Comparison of ENCODE assay signal across 9 cellular contexts in the genomic region with DNA sequence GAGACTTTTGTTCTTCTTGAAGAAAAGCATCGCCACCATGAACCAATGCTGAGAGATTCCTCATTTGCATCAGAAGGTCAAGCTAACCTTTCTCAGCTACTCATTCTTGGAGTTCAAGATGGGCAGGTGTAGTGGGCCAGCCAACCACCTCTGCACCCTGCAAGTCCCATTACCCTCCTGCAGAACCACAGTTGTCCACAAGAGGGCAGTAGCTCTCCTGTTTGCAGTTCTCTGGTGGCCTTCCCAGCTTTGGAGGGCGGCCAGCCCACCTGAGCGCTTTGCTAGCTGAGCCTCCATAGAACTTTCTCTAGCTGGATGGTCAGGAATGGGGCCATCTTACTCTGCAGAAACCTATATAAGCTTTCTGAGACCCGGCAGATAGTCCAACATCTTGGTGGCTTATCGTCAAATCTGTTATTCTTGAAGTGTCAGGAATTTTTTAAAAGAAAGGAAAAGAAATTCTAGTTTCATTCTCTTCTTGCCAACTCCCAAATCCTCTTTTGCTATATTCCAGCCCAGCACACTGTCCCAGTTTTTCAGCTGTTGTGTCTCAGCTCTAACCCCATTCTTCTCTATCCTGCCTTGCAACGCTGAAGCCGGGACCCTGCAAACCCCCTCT. TPM values are rescaled to one million over a fixed set of nuclear protein-coding genes. Genes with fewer than 3 reads are reported as not detected.
DNase-seq lines count a peak whose midpoint lies in the region; ATAC-seq and TF ChIP-seq lines count a peak whose summit lies in the region.
"Had no signal": no experiment of that assay in that cellular context is flagged by ENCODE, and none has a peak within 500 bp of the region (broad histone marks: within the 10 kb centered on the region; RNA-seq: fewer than 3 reads in every experiment).

No MANE protein-coding gene starts in this region.

- H3K27ac Mint-ChIP-seq in activated T-helper 2 cell treated with anti-CD3 and anti-CD28 coated beads, Interferon-gamma antibody, Interleukin-2, Interleukin-4, amounts not matched to agents 10 μg/mL and 5 μg/mL and 100 μg/mL, durations not matched to agents 14 hours and 24 hours and 36 hours = no peak overlapping the region
- H3K27ac Mint-ChIP-seq: T-helper 1 cell treated with Interleukin-12 subunit alpha and Interleukin-12 subunit beta and Interleukin-4 antibody, amounts not matched to agents 30 μg/mL and 1 μg/mL, for 36 hours had no signal

- H3K36me3 ChIP-seq in psoas muscle (ENCODE audit: insufficient read depth in 1 of 2, low read depth in 1 of 2) (no peaks in the 10 kb centered on the region), vagina (no peaks in the 10 kb centered on the region)

- H3K4me1 Mint-ChIP-seq in activated T-helper 2 cell treated with anti-CD3 and anti-CD28 coated beads, Interferon-gamma antibody, Interleukin-2, Interleukin-4, amounts not matched to agents 10 μg/mL and 5 μg/mL and 100 μg/mL, durations not matched to agents 14 hours and 24 hours and 36 hours (ENCODE audit: low read depth) = peaks cover 3% of the 10 kb centered on the region

- peak; percentile 96 for TF ChIP-seq CTCF in psoas muscle (IDR thresholded peaks at IDR 0.05)
- peak; percentile 84 to 87 (median 86) for TF ChIP-seq CTCF in vagina (IDR thresholded peaks at IDR 0.05)

- H3K27ac ChIP-seq in psoas muscle (no peak overlapping the region), vagina (no peak overlapping the region)

- H3K9me3 ChIP-seq in psoas muscle (no peaks in the 10 kb centered on the region), vagina (no peaks in the 10 kb centered on the region)

- no peak overlapping the region for H3K4me3 Mint-ChIP-seq in activated T-helper 2 cell treated with anti-CD3 and anti-CD28 coated beads, Interferon-gamma antibody, Interleukin-2, Interleukin-4, amounts not matched to agents 10 μg/mL and 5 μg/mL and 100 μg/mL, durations not matched to agents 14 hours and 24 hours and 36 hours (ENCODE audit: low read depth)
- H3K4me3 Mint-ChIP-seq: T-helper 1 cell treated with Interleukin-12 subunit alpha and Interleukin-12 subunit beta and Interleukin-4 antibody, amounts not matched to agents 30 μg/mL and 1 μg/mL, for 36 hours had no signal

- no peaks in the 10 kb centered on the region for H3K9me3 Mint-ChIP-seq in activated T-helper 2 cell treated with anti-CD3 and anti-CD28 coated beads, Interferon-gamma antibody, Interleukin-2, Interleukin-4, amounts not matched to agents 10 μg/mL and 5 μg/mL and 100 μg/mL, durations not matched to agents 14 hours and 24 hours and 36 hours
- H3K9me3 Mint-ChIP-seq: T-helper 1 cell treated with Interleukin-12 subunit alpha and Interleukin-12 subunit beta and Interleukin-4 antibody, amounts not matched to agents 30 μg/mL and 1 μg/mL, for 36 hours had no signal

- H3K27me3 Mint-ChIP-seq in activated T-helper 2 cell treated with anti-CD3 and anti-CD28 coated beads, Interferon-gamma antibody, Interleukin-2, Interleukin-4, amounts not matched to agents 10 μg/mL and 5 μg/mL and 100 μg/mL, durations not matched to agents 14 hours and 24 hours and 36 hours (ENCODE audit: low read depth) = peaks cover 52% of the 10 kb centered on the region

- peak; percentile 69 for DNase-seq in CD1c-positive myeloid dendritic cell (ENCODE audit: extremely low spot score)
- DNase-seq in HuH-7.5 (ENCODE audit: low spot score) = peak; percentile 63
- peak; percentile 60 for DNase-seq in RKO (ENCODE audit: low spot score)
- peak; percentile 50 for DNase-seq in activated T-helper 2 cell treated with anti-CD3 and anti-CD28 coated beads, Interferon-gamma antibody, Interleukin-2, Interleukin-4, amounts not matched to agents 10 μg/mL and 5 μg/mL and 100 μg/mL, durations not matched to agents 14 hours and 24 hours and 36 hours (ENCODE audit: low spot score)
- peak; percentile 64 for DNase-seq in glomerular visceral epithelial cell (ENCODE audit: extremely low spot score)
- peak; percentile 79 to 86 for DNase-seq in psoas muscle
- DNase-seq in vagina (ENCODE audit: extremely low spot score in 2 of 2) = no peak

- no peaks in the 10 kb centered on the region for H3K36me3 Mint-ChIP-seq in activated T-helper 2 cell treated with anti-CD3 and anti-CD28 coated beads, Interferon-gamma antibody, Interleukin-2, Interleukin-4, amounts not matched to agents 10 μg/mL and 5 μg/mL and 100 μg/mL, durations not matched to agents 14 hours and 24 hours and 36 hours (ENCODE audit: low read depth)

- H3K4me3 ChIP-seq in psoas muscle (no peak overlapping the region), vagina (no peak overlapping the region)

- ATAC-seq in GM19324 (IDR thresholded peaks at IDR 0.05; ENCODE audit: low FRiP score, unreplicated experiment) = peak; percentile 56
- ATAC-seq in psoas muscle = peak; percentile 33 to 66 (median 48)

- TF ChIP-seq POLR2A in vagina (IDR thresholded peaks at IDR 0.05) = no peak

- H3K4me1 ChIP-seq in psoas muscle (no peaks in the 10 kb centered on the region), vagina (peaks cover 13% of the 10 kb centered on the region)

- H3K27me3 ChIP-seq in psoas muscle (ENCODE audit: insufficient read depth in 3 of 3, low read length in 2 of 3) (no peaks in the 10 kb centered on the region), vagina (no peaks in the 10 kb centered on the region)

- 51 to 62% (median 57%) methylated on average over 7 of the region's 7 CpGs for WGBS in psoas muscle, 3 donors

- intact Hi-C loops in activated T-helper 2 cell treated with anti-CD3 and anti-CD28 coated beads, Interferon-gamma antibody, Interleukin-2, Interleukin-4, amounts not matched to agents 10 μg/mL and 5 μg/mL and 100 μg/mL, durations not matched to agents 14 hours and 24 hours and 36 hours (cut with micrococcal nuclease) = no loop called here
- intact Hi-C loops in psoas muscle (cut with DNase I) (loop anchor here (5.0 kb wide), 1 partner anchor 225 kb away; no protein-coding TSS in a partner anchor), vagina (cut with DNase I) (no loop called here)

RNA-seq across cellular contexts. Expression of gene LMX1A, which starts 11.0 kb away (rescaled TPM):
- not detected in 2 replicates for total RNA-seq in activated T-helper 2 cell treated with anti-CD3 and anti-CD28 coated beads, Interferon-gamma antibody, Interleukin-2, Interleukin-4, amounts not matched to agents 10 μg/mL and 5 μg/mL and 100 μg/mL, durations not matched to agents 14 hours and 24 hours and 36 hours
- total RNA-seq in psoas muscle = under 1 TPM in 2 of 4 donors, not detected in 2; 0.25 to 0.36 TPM
- polyA plus RNA-seq in psoas muscle = under 1 TPM in 2 of 3 donors, not detected in 1; 0.04 to 0.07 TPM
- total RNA-seq in vagina = not detected

Comparison
In these comparisons a context has a peak if more than half of its experiments do, and no peak if none do; other contexts are left out.
1. DNase-seq: peak in CD1c-positive myeloid dendritic cell (single experiment), HuH-7.5 (single experiment), RKO (single experiment), activated T-helper 2 cell treated with anti-CD3 and anti-CD28 coated beads, Interferon-gamma antibody, Interleukin-2, Interleukin-4, amounts not matched to agents 10 μg/mL and 5 μg/mL and 100 μg/mL, durations not matched to agents 14 hours and 24 hours and 36 hours (single experiment), glomerular visceral epithelial cell (single experiment) and psoas muscle (2 of 2); none in vagina (0 of 2).
2. intact Hi-C loops: an anchor here in psoas muscle (5.0 kb wide); none called in activated T-helper 2 cell treated with anti-CD3 and anti-CD28 coated beads, Interferon-gamma antibody, Interleukin-2, Interleukin-4, amounts not matched to agents 10 μg/mL and 5 μg/mL and 100 μg/mL, durations not matched to agents 14 hours and 24 hours and 36 hours and vagina.